In the genomic region with DNA sequence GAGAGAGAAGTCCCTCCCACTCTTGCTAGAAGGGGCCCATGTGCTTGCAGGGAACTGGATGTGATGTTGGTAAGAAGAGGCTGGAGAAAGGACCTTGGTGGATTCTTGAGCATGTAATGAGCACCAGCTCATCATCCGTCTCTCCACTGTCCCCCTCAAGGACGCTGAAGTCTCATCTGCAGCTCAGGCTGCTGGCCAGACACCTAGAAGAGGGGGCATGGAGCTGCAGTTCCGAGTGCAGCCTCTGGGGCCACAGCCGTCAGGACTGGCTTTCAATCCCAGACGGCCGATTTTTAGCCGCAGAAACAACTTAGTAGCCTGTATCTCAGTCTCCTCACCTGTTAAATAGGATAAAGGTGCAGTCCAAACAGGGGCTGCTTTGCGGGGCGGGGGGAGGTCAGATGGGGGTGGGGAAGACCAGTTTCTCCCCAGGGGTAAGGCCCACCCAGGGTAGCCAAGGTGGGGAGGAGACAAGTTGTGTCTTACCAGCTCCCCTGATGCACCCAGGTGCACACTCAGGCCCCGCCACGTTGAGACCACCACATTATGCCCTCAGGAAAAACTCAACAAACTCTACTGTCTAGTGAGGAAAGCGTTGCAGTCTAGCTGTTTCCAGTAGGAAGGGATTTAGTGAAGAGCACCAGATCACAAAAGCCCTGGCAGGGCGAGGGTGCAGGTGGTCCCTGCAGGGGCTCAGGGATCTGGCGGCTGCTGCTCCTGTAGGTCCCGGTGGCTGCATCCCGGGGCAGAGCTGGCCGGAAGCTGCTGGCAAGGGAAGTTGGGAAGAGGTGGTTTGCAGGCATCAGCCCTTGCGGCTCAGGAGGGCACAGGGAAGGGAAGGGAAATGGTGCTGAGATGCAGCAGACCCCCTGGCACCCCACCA, we compare ENCODE assay signal across 9 cellular contexts. TPM values are rescaled to one million over a fixed set of nuclear protein-coding genes. Genes with fewer than 3 reads are reported as not detected.
A peak's percentile ranks its signal among the peaks of the same experiment; 100 is the strongest.
DNase-seq lines count a peak whose midpoint lies in the region; ATAC-seq and TF ChIP-seq lines count a peak whose summit lies in the region.
"Had no signal": no experiment of that assay in that cellular context is flagged by ENCODE, and none has a peak within 500 bp of the region (broad histone marks: within the 10 kb centered on the region; RNA-seq: fewer than 3 reads in every experiment).

No MANE protein-coding gene starts in this region.

- no peak overlapping the region for H3K9ac ChIP-seq in OCI-LY3 (ENCODE audit: low read length)
- peak overlapping the region in 1 of 3 donors; percentile 62 for H3K9ac ChIP-seq in skeletal muscle tissue (ENCODE audit: low read depth in 1 of 3, low read length in 3 of 3)

- ATAC-seq in GM19467 (IDR thresholded peaks at IDR 0.05; ENCODE audit: unreplicated experiment) = no peak

- no peaks in the 10 kb centered on the region for H3K36me3 ChIP-seq in A673 (ENCODE audit: insufficient read depth, low read length, poor library complexity, severe bottlenecking)
- no peaks in the 10 kb centered on the region for H3K36me3 ChIP-seq in OCI-LY3 (replicated peaks; ENCODE audit: low read depth, low read length)
- H3K36me3 ChIP-seq in skeletal muscle tissue (ENCODE audit: control insufficient read depth in 3 of 3, insufficient read depth in 3 of 3, low read length in 3 of 3) = no peaks in the 10 kb centered on the region

- POLR2A ChIA-PET in A673 (lab: Charles Lee; ENCODE audit: low non-redundant PET) = no interaction called here

- H3K9me3 ChIP-seq in A673 (ENCODE audit: low read depth, low read length, poor library complexity, severe bottlenecking) (no peaks in the 10 kb centered on the region), OCI-LY3 (ENCODE audit: insufficient read depth, low read length) (no peaks in the 10 kb centered on the region), skeletal muscle tissue (ENCODE audit: control insufficient read depth in 3 of 3, low read length in 3 of 3) (no peaks in the 10 kb centered on the region)

- no peaks in the 10 kb centered on the region for H4K20me1 ChIP-seq in OCI-LY3 (ENCODE audit: insufficient read depth, low read length)

- CTCF ChIA-PET in A673 (lab: Charles Lee) = interaction anchor here (0.6 to 0.7 kb wide), 3 partner anchors 17 to 576 kb away, joined by 3 to 7 read pairs (median 4); no protein-coding TSS in a partner anchor

- BruUV-seq in A673 (replicated peaks; lab: Mats Ljungman, UMichigan) = no TSS peak

- H3K4me1 ChIP-seq in A673 (ENCODE audit: insufficient read depth, low read length, poor library complexity, severe bottlenecking) = no peaks in the 10 kb centered on the region
- peaks cover 4% of the 10 kb centered on the region for H3K4me1 ChIP-seq in OCI-LY3 (ENCODE audit: low read length)
- H3K4me1 ChIP-seq in skeletal muscle tissue (ENCODE audit: control insufficient read depth in 3 of 3, insufficient read depth in 3 of 3, low read length in 3 of 3) = peaks cover 24 to 42% (median 40%) of the 10 kb centered on the region in 3 donors

- DNase-seq in A673 (ENCODE audit: low spot score) (peak; percentile 47), head of caudate nucleus (peak in 36 of 42 donors; percentile 22 to 83 (median 56)), NCI-H774 (lab: John Stamatoyannopoulos, UW) (no peak)
- peak; percentile 56 for DNase-seq in activated naive CD4-positive, alpha-beta T cell treated with Interleukin-2 at 50 U/mL for 16 hours

- TF ChIP-seq CTCF in A673 (conservative IDR thresholded peaks at IDR 0.05; ENCODE audit: low read depth, low read length) = peak; percentile 65
- peak; percentile 84 for TF ChIP-seq CTCF in GM12872 (IDR thresholded peaks at IDR 0.05; ENCODE audit: insufficient read depth, low read depth, low read length)
- peak; percentile 32; the same call in 1 of the 2 replicates for TF ChIP-seq CTCF in OCI-LY3 (IDR thresholded peaks at IDR 0.05; ENCODE audit: low read depth, low read length)

- H3K27ac ChIP-seq in A673 (ENCODE audit: low read depth, low read length, poor library complexity, severe bottlenecking) (no peak overlapping the region), OCI-LY3 (ENCODE audit: low read length) (no peak overlapping the region), skeletal muscle tissue (ENCODE audit: low read depth, low read length) (no peak overlapping the region)
- H3K27ac ChIP-seq: epithelial cell of prostate had no signal

- intact Hi-C loops in A673 (cut with micrococcal nuclease; ENCODE audit: unreplicated experiment) = no loop called here
- intact Hi-C loops in head of caudate nucleus (cut with DNase I) = no loop called here

- H2AFZ ChIP-seq in OCI-LY3 (ENCODE audit: low read depth, low read length) = 0 out of 2 replicates have a peak overlapping the region, but pooled peaks have one; percentile 21

- peak overlapping the region; percentile 41 for H3K4me2 ChIP-seq in OCI-LY3 (ENCODE audit: low read length)

- H3K79me2 ChIP-seq in OCI-LY3 (ENCODE audit: low read length) = no peaks in the 10 kb centered on the region

- no peak overlapping the region for H3K4me3 ChIP-seq in A673 (ENCODE audit: low read depth, low read length, poor library complexity, severe bottlenecking)
- H3K4me3 ChIP-seq in OCI-LY3 (ENCODE audit: low read length) = no peak overlapping the region
- H3K4me3 ChIP-seq in skeletal muscle tissue (ENCODE audit: low read length in 3 of 3) = peak overlapping the region in 2 of 3 donors; percentile 22 to 26

- no peaks in the 10 kb centered on the region for H3K27me3 ChIP-seq in A673 (replicated peaks; ENCODE audit: insufficient read depth, low read depth, low read length, poor library complexity)
- no peaks in the 10 kb centered on the region for H3K27me3 ChIP-seq in OCI-LY3 (ENCODE audit: low read depth, low read length)
- H3K27me3 ChIP-seq in skeletal muscle tissue (ENCODE audit: control insufficient read depth in 3 of 3, insufficient read depth in 3 of 3, low read length in 3 of 3) = no peaks in the 10 kb centered on the region

RNA-seq across cellular contexts. Expression of gene LDLRAP1, which starts 29.5 kb away (rescaled TPM):
- total RNA-seq in A673 (2021) = 5.5 and 9.4 TPM in 2 replicates
- 4.7 TPM for total RNA-seq in skeletal muscle tissue

RNA-seq across cellular contexts. Expression of gene MAN1C1, which starts 43.6 kb away (rescaled TPM):
- 0.21 and 0.22 TPM in 2 replicates for total RNA-seq in A673 (2021)
- 6.3 TPM for total RNA-seq in skeletal muscle tissue

Comparison
In these comparisons a context has a peak if more than half of its experiments do, and no peak if none do; other contexts are left out.
1. H3K4me3 ChIP-seq: peak in skeletal muscle tissue (2 of 3); none in A673 (single experiment) and OCI-LY3 (single experiment).
2. CTCF ChIP-seq: peak in every context shown above with its lines; median percentile 84 in GM12872; 65 in A673; 32 in OCI-LY3.